In the genomic region with DNA sequence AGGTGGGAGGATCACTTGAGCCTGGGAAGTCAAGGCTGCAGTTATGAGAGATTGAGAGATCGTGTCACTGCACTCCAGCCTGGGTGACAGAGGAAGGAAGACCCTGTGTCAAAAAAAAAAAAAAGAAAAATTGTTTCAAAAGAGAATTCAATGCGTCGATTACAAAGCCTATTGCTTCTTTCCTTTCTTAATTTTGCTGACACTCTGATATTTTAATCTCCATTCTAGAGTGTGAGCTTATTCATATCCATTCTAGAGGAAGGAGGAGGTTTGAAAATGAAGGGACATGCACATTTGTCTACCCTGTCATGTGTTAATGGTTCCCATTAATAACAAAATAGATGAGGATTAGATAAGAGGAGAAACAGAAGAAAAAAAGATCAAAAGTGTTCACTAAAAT, we compare ENCODE assay signal across 26 cellular contexts.
"Had no signal": no experiment of that assay in that cellular context is flagged by ENCODE, and none has a peak within 500 bp of the region (broad histone marks: within the 10 kb centered on the region; RNA-seq: fewer than 3 reads in every experiment).

No MANE protein-coding gene starts in this region.

- H3K4me1 Mint-ChIP-seq: natural killer cell; stimulated activated naive CD8-positive, alpha-beta T cell treated with anti-CD3 and anti-CD28 coated beads, Interleukin-15, amount 100 ng/mL, for 72 hours had no signal

- H3K27ac Mint-ChIP-seq: natural killer cell; stimulated activated naive CD8-positive, alpha-beta T cell treated with anti-CD3 and anti-CD28 coated beads, Interleukin-15, amount 100 ng/mL, for 72 hours had no signal

- H3K4me3 Mint-ChIP-seq: natural killer cell; stimulated activated naive CD8-positive, alpha-beta T cell treated with anti-CD3 and anti-CD28 coated beads, Interleukin-15, amount 100 ng/mL, for 72 hours had no signal

- H3K9me3 ChIP-seq: gastrocnemius medialis, heart right ventricle, lower lobe of right lung, ovary, psoas muscle, thyroid gland, vagina had no signal

- H3K4me2 ChIP-seq: smooth muscle cell had no signal

- H3K27me3 ChIP-seq: gastrocnemius medialis, heart right ventricle, ovary, thyroid gland, vagina had no signal

- H3K36me3 Mint-ChIP-seq: natural killer cell had no signal

- ATAC-seq: esophagus mucosa; gastrocnemius medialis; left colon; natural killer cell; stimulated activated naive CD8-positive, alpha-beta T cell treated with anti-CD3 and anti-CD28 coated beads, Interleukin-15, amount 100 ng/mL, for 72 hours had no signal

- FAIRE-seq: colon, islet of Langerhans had no signal

- H3K27ac ChIP-seq: dorsolateral prefrontal cortex, epithelial cell of prostate, gastrocnemius medialis, lower lobe of right lung, ovary, psoas muscle, vagina had no signal

- H3K36me3 ChIP-seq: gastrocnemius medialis, heart right ventricle, lower lobe of right lung, ovary, thyroid gland, vagina had no signal

- H3K4me3 ChIP-seq: dorsolateral prefrontal cortex, gastrocnemius medialis, heart right ventricle, lower lobe of right lung, ovary, psoas muscle, smooth muscle cell, thyroid gland, vagina had no signal

- DNase-seq: dorsolateral prefrontal cortex; effector CD4-positive, alpha-beta T cell; gastrocnemius medialis; hippocampal formation; left colon; lower lobe of right lung; natural killer cell; occipital lobe; ovary; posterior cingulate gyrus; psoas muscle; stimulated activated CD4-positive, alpha-beta T cell treated with anti-CD3 and anti-CD28 coated beads, Interleukin-12 subunit alpha, Interleukin-12 subunit beta, amount 100 ng/mL, for 4 hours; stimulated activated CD4-positive, alpha-beta T cell treated with anti-CD3 and anti-CD28 coated beads, Interleukin-1b, Interleukin-23, amount 100 ng/mL, for 48 hours; stimulated activated CD4-positive, alpha-beta T cell treated with anti-CD3 and anti-CD28 coated beads, Interleukin-4, amount 100 ng/mL, for 1 hour; stimulated activated CD8-positive, alpha-beta memory T cell treated with anti-CD3 and anti-CD28 coated beads, Interleukin-4, amount 100 ng/mL, for 48 hours; stimulated activated naive CD4-positive, alpha-beta T cell; stimulated activated naive CD8-positive, alpha-beta T cell treated with anti-CD3 and anti-CD28 coated beads, Interleukin-15, amount 100 ng/mL, for 72 hours; trophoblast cell had no signal

- H3K4me1 ChIP-seq: lower lobe of right lung, thyroid gland, vagina had no signal
